In the genomic region with DNA sequence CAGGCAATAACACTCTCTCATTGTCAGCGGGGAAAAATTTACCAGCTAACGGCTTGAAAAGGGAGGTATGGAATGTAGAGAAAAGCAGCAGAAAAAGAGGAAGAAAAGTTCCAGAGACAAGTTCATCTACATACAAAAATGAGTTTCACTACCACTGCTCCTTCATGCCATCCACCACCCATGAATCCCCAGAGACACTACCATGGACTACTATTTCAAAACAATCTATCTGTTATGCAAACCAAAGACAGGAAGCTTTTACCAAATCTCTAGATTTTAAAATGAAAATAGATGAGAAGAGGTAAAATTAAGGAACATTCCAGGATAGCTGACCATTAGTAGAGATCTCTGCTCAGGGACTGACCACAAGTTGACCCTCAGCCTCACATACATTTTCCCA, we compare ENCODE assay signal across 1 cellular context.
TF ChIP-seq lines count a peak whose summit lies in the region.

No MANE protein-coding gene starts in this region.

TF ChIP-seq in SK-N-SH treated with all-trans-retinoic acid at 6 μM for 48 hours, 23 proteins besides CTCF, POLR2A, EP300 and RAD21 (continued from another document):
- TF ChIP-seq, protein P1, sequence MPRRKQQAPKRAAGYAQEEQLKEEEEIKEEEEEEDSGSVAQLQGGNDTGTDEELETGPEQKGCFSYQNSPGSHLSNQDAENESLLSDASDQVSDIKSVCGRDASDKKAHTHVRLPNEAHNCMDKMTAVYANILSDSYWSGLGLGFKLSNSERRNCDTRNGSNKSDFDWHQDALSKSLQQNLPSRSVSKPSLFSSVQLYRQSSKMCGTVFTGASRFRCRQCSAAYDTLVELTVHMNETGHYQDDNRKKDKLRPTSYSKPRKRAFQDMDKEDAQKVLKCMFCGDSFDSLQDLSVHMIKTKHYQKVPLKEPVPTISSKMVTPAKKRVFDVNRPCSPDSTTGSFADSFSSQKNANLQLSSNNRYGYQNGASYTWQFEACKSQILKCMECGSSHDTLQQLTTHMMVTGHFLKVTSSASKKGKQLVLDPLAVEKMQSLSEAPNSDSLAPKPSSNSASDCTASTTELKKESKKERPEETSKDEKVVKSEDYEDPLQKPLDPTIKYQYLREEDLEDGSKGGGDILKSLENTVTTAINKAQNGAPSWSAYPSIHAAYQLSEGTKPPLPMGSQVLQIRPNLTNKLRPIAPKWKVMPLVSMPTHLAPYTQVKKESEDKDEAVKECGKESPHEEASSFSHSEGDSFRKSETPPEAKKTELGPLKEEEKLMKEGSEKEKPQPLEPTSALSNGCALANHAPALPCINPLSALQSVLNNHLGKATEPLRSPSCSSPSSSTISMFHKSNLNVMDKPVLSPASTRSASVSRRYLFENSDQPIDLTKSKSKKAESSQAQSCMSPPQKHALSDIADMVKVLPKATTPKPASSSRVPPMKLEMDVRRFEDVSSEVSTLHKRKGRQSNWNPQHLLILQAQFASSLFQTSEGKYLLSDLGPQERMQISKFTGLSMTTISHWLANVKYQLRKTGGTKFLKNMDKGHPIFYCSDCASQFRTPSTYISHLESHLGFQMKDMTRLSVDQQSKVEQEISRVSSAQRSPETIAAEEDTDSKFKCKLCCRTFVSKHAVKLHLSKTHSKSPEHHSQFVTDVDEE (CRISPR knock-in tag; IDR thresholded peaks at IDR 0.05), result no peak
- no peak for TF ChIP-seq SNAI2 (CRISPR knock-in tag; IDR thresholded peaks at IDR 0.05)
- TF ChIP-seq ZFP3 (CRISPR knock-in tag; IDR thresholded peaks at IDR 0.05), result no peak
- no peak for TF ChIP-seq ARNTL (CRISPR knock-in tag; IDR thresholded peaks at IDR 0.05; ENCODE audit: borderline replicate concordance, low read depth)
- TF ChIP-seq BACH2 (CRISPR knock-in tag; IDR thresholded peaks at IDR 0.05; ENCODE audit: borderline replicate concordance), result no peak
- no peak for TF ChIP-seq ZC3H10 (CRISPR knock-in tag; IDR thresholded peaks at IDR 0.05)
- TF ChIP-seq, protein P2, sequence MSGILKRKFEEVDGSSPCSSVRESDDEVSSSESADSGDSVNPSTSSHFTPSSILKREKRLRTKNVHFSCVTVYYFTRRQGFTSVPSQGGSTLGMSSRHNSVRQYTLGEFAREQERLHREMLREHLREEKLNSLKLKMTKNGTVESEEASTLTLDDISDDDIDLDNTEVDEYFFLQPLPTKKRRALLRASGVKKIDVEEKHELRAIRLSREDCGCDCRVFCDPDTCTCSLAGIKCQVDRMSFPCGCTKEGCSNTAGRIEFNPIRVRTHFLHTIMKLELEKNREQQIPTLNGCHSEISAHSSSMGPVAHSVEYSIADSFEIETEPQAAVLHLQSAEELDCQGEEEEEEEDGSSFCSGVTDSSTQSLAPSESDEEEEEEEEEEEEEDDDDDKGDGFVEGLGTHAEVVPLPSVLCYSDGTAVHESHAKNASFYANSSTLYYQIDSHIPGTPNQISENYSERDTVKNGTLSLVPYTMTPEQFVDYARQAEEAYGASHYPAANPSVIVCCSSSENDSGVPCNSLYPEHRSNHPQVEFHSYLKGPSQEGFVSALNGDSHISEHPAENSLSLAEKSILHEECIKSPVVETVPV (CRISPR knock-in tag; IDR thresholded peaks at IDR 0.05), result no peak
- TF ChIP-seq RARB (CRISPR knock-in tag; IDR thresholded peaks at IDR 0.05), result no peak
